ENCODE assay signal across 12 cellular contexts in the genomic region with DNA sequence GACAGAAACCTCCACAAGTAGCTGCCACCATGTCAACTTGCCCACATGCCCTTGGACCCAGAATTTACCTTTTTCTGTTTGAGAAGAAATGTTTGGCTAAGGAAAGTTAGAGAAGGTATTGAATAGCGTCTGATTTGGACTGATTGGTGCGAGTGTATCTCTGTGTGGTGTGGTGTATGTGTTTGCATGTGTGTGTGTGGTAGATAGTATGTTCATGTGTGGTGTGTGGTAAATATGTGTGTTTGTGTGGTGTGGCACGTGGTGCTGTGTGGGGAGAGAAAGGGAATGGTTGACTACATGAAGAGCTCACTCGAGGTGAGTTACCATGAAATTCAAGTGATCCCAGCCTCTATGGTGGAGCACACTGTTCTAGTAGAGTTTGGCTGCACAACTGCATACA.
A peak's percentile ranks its signal among the peaks of the same experiment; 100 is the strongest.
DNase-seq lines count a peak whose midpoint lies in the region; ATAC-seq and TF ChIP-seq lines count a peak whose summit lies in the region.
"Had no signal": no experiment of that assay in that cellular context is flagged by ENCODE, and none has a peak within 500 bp of the region (broad histone marks: within the 10 kb centered on the region; RNA-seq: fewer than 3 reads in every experiment).

No MANE protein-coding gene starts in this region.

- no peaks in the 10 kb centered on the region for H3K4me1 Mint-ChIP-seq in CD4-positive, alpha-beta T cell (ENCODE audit: low read depth)
- H3K4me1 Mint-ChIP-seq: CD14-positive monocyte; CD8-positive, alpha-beta memory T cell had no signal

- H3K79me2 ChIP-seq in SK-N-SH (ENCODE audit: insufficient read depth): no peaks in the 10 kb centered on the region
- no peaks in the 10 kb centered on the region for H3K79me2 ChIP-seq in PC-9 (ENCODE audit: low read depth)

- H3K4me3 Mint-ChIP-seq in CD4-positive, alpha-beta T cell: no peak overlapping the region
- H3K4me3 Mint-ChIP-seq: CD14-positive monocyte; CD8-positive, alpha-beta memory T cell had no signal

- DNase-seq in SK-N-SH (no peak), PC-9 (no peak), foreskin keratinocyte (no peak), SK-N-DZ (ENCODE audit: low spot score) (no peak), pons (ENCODE audit: low spot score) (no peak)
- DNase-seq in CD4-positive, alpha-beta T cell: no peak
- DNase-seq: CD8-positive, alpha-beta memory T cell; DMS53; GF-D8 had no signal

- CTCF ChIA-PET in SK-N-SH (lab: Yijun Ruan, JAX) (no interaction called here), PC-9 (lab: Charles Lee) (no interaction called here)
- CTCF ChIA-PET in CD4-positive, alpha-beta T cell (lab: Charles Lee): no interaction called here

- H3K36me3 ChIP-seq in SK-N-SH (replicated peaks in 1 of 2; ENCODE audit: control insufficient read depth in 1 of 2, insufficient read depth in 2 of 2, low read length in 1 of 2): no peaks in the 10 kb centered on the region
- H3K36me3 ChIP-seq in PC-9 (ENCODE audit: low read depth): no peaks in the 10 kb centered on the region

- WGBS in SK-N-SH (ENCODE audit: low lambda C conversion rate): 30% methylated on average over 4 of the region's 4 CpGs

- no peaks in the 10 kb centered on the region for H3K27me3 ChIP-seq in SK-N-SH (ENCODE audit: insufficient read depth)
- H3K27me3 ChIP-seq in PC-9 (ENCODE audit: insufficient read depth, low read depth): no peaks in the 10 kb centered on the region
- H3K27me3 ChIP-seq in foreskin keratinocyte: no peaks in the 10 kb centered on the region
- no peaks in the 10 kb centered on the region for H3K27me3 ChIP-seq in CD4-positive, alpha-beta T cell (ENCODE audit: control insufficient read depth, insufficient read depth, low read length)

- H3K9me3 ChIP-seq in SK-N-SH: peaks cover 5% of the 10 kb centered on the region; the same call in 1 of the 2 replicates
- 0 out of 2 replicates have a peak, but pooled peaks cover 7% of the 10 kb centered on the region for H3K9me3 ChIP-seq in PC-9 (ENCODE audit: insufficient read depth, low read depth)
- H3K9me3 ChIP-seq in CD4-positive, alpha-beta T cell (ENCODE audit: control insufficient read depth, low read length): no peaks in the 10 kb centered on the region

- H3K4me2 ChIP-seq in SK-N-SH (peak overlapping the region; percentile 7; the same call in 1 of the 2 replicates), PC-9 (no peak overlapping the region)

- H3F3A ChIP-seq in SK-N-SH (replicated peaks; ENCODE audit: insufficient read depth): peaks cover 17% of the 10 kb centered on the region
- no peaks in the 10 kb centered on the region for H3F3A ChIP-seq in PC-9 (ENCODE audit: insufficient read depth, low read depth)

- H3K9ac ChIP-seq in SK-N-SH: no peak overlapping the region

- intact Hi-C loops in PC-9 (cut with micrococcal nuclease; ENCODE audit: unreplicated experiment): no loop called here
- intact Hi-C loops in CD4-positive, alpha-beta T cell (cut with DNase I, micrococcal nuclease): no loop called here

- no peak overlapping the region for H2AFZ ChIP-seq in SK-N-SH (ENCODE audit: low read depth)
- H2AFZ ChIP-seq in PC-9: no peak overlapping the region

- no peak for TF ChIP-seq RAD21 in SK-N-SH (IDR thresholded peaks at IDR 0.05; ENCODE audit: low read length)

- H3K9me3 Mint-ChIP-seq in CD4-positive, alpha-beta T cell: no peaks in the 10 kb centered on the region

- H3K4me3 ChIP-seq in SK-N-SH (ENCODE audit: low read depth in 2 of 2, low read length in 1 of 2) (no peak overlapping the region), PC-9 (no peak overlapping the region)

- no peak for TF ChIP-seq CTCF in SK-N-SH (IDR thresholded peaks at IDR 0.05)
- no peak for TF ChIP-seq CTCF in PC-9 (conservative IDR thresholded peaks at IDR 0.05)
- TF ChIP-seq CTCF in foreskin keratinocyte (conservative IDR thresholded peaks at IDR 0.05): no peak
- TF ChIP-seq CTCF in CD4-positive, alpha-beta T cell (IDR thresholded peaks at IDR 0.05): no peak

- no peak for TF ChIP-seq EP300 in SK-N-SH (IDR thresholded peaks at IDR 0.05; ENCODE audit: borderline replicate concordance in 1 of 2, low read depth in 1 of 2, low read length in 1 of 2)

- ATAC-seq in SK-N-SH treated with all-trans-retinoic acid at 6 μM for 48 hours (no peak), foreskin keratinocyte (no peak)
- ATAC-seq in CD4-positive, alpha-beta T cell (ENCODE audit: poor library complexity): no peak

- H4K20me1 ChIP-seq in SK-N-SH (ENCODE audit: insufficient read depth) (no peaks in the 10 kb centered on the region), PC-9 (ENCODE audit: insufficient read depth) (no peaks in the 10 kb centered on the region)

- H3K4me1 ChIP-seq in SK-N-SH (ENCODE audit: control insufficient read depth in 1 of 2, insufficient read depth in 2 of 2, low read depth in 1 of 2, low read length in 1 of 2) (peaks cover 0 to 10% of the 10 kb centered on the region in 2 experiments; a peak in 2 of 4 replicates), PC-9 (replicated peaks; ENCODE audit: insufficient read depth) (0 out of 2 replicates have a peak, but pooled peaks cover 9% of the 10 kb centered on the region), foreskin keratinocyte (peaks cover 11% of the 10 kb centered on the region)

- no peaks in the 10 kb centered on the region for H3K27me3 Mint-ChIP-seq in CD4-positive, alpha-beta T cell
- H3K27me3 Mint-ChIP-seq: CD8-positive, alpha-beta memory T cell had no signal

- no peaks in the 10 kb centered on the region for H3K36me3 Mint-ChIP-seq in CD4-positive, alpha-beta T cell (ENCODE audit: low read depth)
- H3K36me3 Mint-ChIP-seq: CD14-positive monocyte had no signal

- peak overlapping the region in 1 of 2 experiments; percentile 58; a peak in 2 of 4 replicates for H3K27ac ChIP-seq in SK-N-SH (ENCODE audit: low read depth in 2 of 2, low read length in 1 of 2)
- H3K27ac ChIP-seq in PC-9: no peak overlapping the region
- H3K27ac ChIP-seq in foreskin keratinocyte: peak overlapping the region; percentile 10
- no peak overlapping the region for H3K27ac ChIP-seq in CD4-positive, alpha-beta T cell (ENCODE audit: low read depth, low read length)
- H3K27ac ChIP-seq: 22Rv1 had no signal

- TSS peak; percentile 90 for BruUV-seq in PC-9 (replicated peaks; lab: Mats Ljungman, UMichigan)

- H3K27ac Mint-ChIP-seq in CD4-positive, alpha-beta T cell: no peak overlapping the region
- H3K27ac Mint-ChIP-seq: CD14-positive monocyte; CD8-positive, alpha-beta memory T cell had no signal

- POLR2A ChIA-PET in SK-N-SH (lab: Yijun Ruan, JAX): no interaction called here
- POLR2A ChIA-PET in PC-9 (lab: Charles Lee; ENCODE audit: unreplicated experiment): interaction anchor here (0.6 kb wide), 1 partner anchor 652 kb away, joined by 7 read pairs; no protein-coding TSS in a partner anchor
- POLR2A ChIA-PET in CD4-positive, alpha-beta T cell (lab: Charles Lee): no interaction called here

- H3K9me2 ChIP-seq in SK-N-SH: no peaks in the 10 kb centered on the region
- no peaks in the 10 kb centered on the region for H3K9me2 ChIP-seq in PC-9 (ENCODE audit: insufficient read depth)

TF ChIP-seq in SK-N-SH, 30 proteins besides CTCF, POLR2A, EP300 and RAD21:
- no peak for TF ChIP-seq MXI1 (IDR thresholded peaks at IDR 0.05; ENCODE audit: low read depth, low read length)
- no peak for TF ChIP-seq FOXJ3 (CRISPR knock-in tag; IDR thresholded peaks at IDR 0.05)
- TF ChIP-seq, protein P1, sequence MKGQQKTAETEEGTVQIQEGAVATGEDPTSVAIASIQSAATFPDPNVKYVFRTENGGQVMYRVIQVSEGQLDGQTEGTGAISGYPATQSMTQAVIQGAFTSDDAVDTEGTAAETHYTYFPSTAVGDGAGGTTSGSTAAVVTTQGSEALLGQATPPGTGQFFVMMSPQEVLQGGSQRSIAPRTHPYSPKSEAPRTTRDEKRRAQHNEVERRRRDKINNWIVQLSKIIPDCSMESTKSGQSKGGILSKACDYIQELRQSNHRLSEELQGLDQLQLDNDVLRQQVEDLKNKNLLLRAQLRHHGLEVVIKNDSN (IDR thresholded peaks at IDR 0.05; ENCODE audit: borderline replicate concordance, low read depth): no peak
- TF ChIP-seq GABPA (IDR thresholded peaks at IDR 0.05; ENCODE audit: low read depth): no peak
- TF ChIP-seq FOXM1 (IDR thresholded peaks at IDR 0.05; ENCODE audit: low read depth): no peak

TF ChIP-seq in SK-N-SH treated with all-trans-retinoic acid at 6 μM for 48 hours, 23 proteins besides CTCF, POLR2A, EP300 and RAD21:
- no peak for TF ChIP-seq ZNF8 (CRISPR knock-in tag; IDR thresholded peaks at IDR 0.05)
- no peak for TF ChIP-seq CSDC2 (CRISPR knock-in tag; IDR thresholded peaks at IDR 0.05)
- TF ChIP-seq, protein P2, sequence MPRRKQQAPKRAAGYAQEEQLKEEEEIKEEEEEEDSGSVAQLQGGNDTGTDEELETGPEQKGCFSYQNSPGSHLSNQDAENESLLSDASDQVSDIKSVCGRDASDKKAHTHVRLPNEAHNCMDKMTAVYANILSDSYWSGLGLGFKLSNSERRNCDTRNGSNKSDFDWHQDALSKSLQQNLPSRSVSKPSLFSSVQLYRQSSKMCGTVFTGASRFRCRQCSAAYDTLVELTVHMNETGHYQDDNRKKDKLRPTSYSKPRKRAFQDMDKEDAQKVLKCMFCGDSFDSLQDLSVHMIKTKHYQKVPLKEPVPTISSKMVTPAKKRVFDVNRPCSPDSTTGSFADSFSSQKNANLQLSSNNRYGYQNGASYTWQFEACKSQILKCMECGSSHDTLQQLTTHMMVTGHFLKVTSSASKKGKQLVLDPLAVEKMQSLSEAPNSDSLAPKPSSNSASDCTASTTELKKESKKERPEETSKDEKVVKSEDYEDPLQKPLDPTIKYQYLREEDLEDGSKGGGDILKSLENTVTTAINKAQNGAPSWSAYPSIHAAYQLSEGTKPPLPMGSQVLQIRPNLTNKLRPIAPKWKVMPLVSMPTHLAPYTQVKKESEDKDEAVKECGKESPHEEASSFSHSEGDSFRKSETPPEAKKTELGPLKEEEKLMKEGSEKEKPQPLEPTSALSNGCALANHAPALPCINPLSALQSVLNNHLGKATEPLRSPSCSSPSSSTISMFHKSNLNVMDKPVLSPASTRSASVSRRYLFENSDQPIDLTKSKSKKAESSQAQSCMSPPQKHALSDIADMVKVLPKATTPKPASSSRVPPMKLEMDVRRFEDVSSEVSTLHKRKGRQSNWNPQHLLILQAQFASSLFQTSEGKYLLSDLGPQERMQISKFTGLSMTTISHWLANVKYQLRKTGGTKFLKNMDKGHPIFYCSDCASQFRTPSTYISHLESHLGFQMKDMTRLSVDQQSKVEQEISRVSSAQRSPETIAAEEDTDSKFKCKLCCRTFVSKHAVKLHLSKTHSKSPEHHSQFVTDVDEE (CRISPR knock-in tag; IDR thresholded peaks at IDR 0.05): no peak
- no peak for TF ChIP-seq OSR1 (CRISPR knock-in tag; IDR thresholded peaks at IDR 0.05)
- no peak for TF ChIP-seq ZFP3 (CRISPR knock-in tag; IDR thresholded peaks at IDR 0.05)
- TF ChIP-seq ESRRG (CRISPR knock-in tag; IDR thresholded peaks at IDR 0.05): no peak
- no peak for TF ChIP-seq PPARA (CRISPR knock-in tag; IDR thresholded peaks at IDR 0.05; ENCODE audit: borderline replicate concordance)
- no peak for TF ChIP-seq ZNF70 (CRISPR knock-in tag; IDR thresholded peaks at IDR 0.05)
- no peak for TF ChIP-seq TOX (CRISPR knock-in tag; IDR thresholded peaks at IDR 0.05; ENCODE audit: borderline replicate concordance)
